8 cellular contexts compared by ENCODE assay signal in genomic region chr10:33336606-33337334, GRCh38. TPM values are rescaled to one million over a fixed set of nuclear protein-coding genes. Genes with fewer than 3 reads are reported as not detected.
DNase-seq lines count a peak whose midpoint lies in the region; ATAC-seq lines count a peak whose summit lies in the region.

No MANE protein-coding gene starts in this region.

- peaks cover 0 to 7% of the 10 kb centered on the region in 2 donors for H3K27me3 ChIP-seq in mucosa of rectum (ENCODE audit: control insufficient read depth in 2 of 2, insufficient read depth in 2 of 2, low read length in 2 of 2)

- no peaks in the 10 kb centered on the region for H3K36me3 ChIP-seq in mucosa of rectum (ENCODE audit: control insufficient read depth in 2 of 2, insufficient read depth in 2 of 2, low read length in 2 of 2)

- H3K27ac ChIP-seq in mucosa of rectum (ENCODE audit: low read depth in 2 of 2, low read length in 2 of 2) = peak overlapping the region; percentile 64 to 75

- H3K4me3 ChIP-seq in mucosa of rectum (ENCODE audit: low read length in 2 of 2) = peak overlapping the region; percentile 65 to 76

- peak overlapping the region; percentile 48 to 67 for H3K9ac ChIP-seq in mucosa of rectum (ENCODE audit: low read depth in 1 of 2, low read length in 2 of 2)

- no peaks in the 10 kb centered on the region for H3K9me3 ChIP-seq in mucosa of rectum (ENCODE audit: control insufficient read depth in 2 of 2, low read length in 2 of 2)

- DNase-seq in NOMO-1 (lab: John Stamatoyannopoulos, UW; ENCODE audit: unreplicated experiment in 2 of 2) = peak; percentile 25 to 44
- no peak for DNase-seq in NOMO-1 treated with dmso at 0.1 percent for 144 hours (lab: John Stamatoyannopoulos, UW; ENCODE audit: unreplicated experiment)
- DNase-seq in SK-N-DZ (ENCODE audit: low spot score) = peak; percentile 52
- DNase-seq in OCI-M1 (lab: John Stamatoyannopoulos, UW) = no peak

- H3K4me1 ChIP-seq in mucosa of rectum (ENCODE audit: control insufficient read depth in 2 of 2, insufficient read depth in 2 of 2, low read length in 2 of 2) = peaks cover 9 to 18% of the 10 kb centered on the region in 2 donors

- peak; percentile 15 for ATAC-seq in esophagus mucosa
- no peak for ATAC-seq in HG03354 (IDR thresholded peaks at IDR 0.05; ENCODE audit: poor library complexity, severe bottlenecking, unreplicated experiment)
- ATAC-seq in GM21367 (IDR thresholded peaks at IDR 0.05; ENCODE audit: unreplicated experiment) = no peak

RNA-seq across cellular contexts. Expression of gene NRP1, which starts 2.3 kb away (rescaled TPM):
- 32.4 and 36.6 TPM in 2 replicates for polyA plus RNA-seq in SK-N-DZ (2014; cell fraction: cytosol; rRNA removed)
- 28.2 and 32.6 TPM in 2 replicates for polyA plus RNA-seq in SK-N-DZ (2014; cell fraction: nucleus; rRNA removed)
- 8.8 TPM for total RNA-seq in esophagus mucosa

Comparison
In these comparisons a context has a peak if more than half of its experiments do, and no peak if none do; other contexts are left out.
1. DNase-seq: peak in NOMO-1 (2 of 2) and SK-N-DZ (single experiment); none in NOMO-1 treated with dmso at 0.1 percent for 144 hours (single experiment) and OCI-M1 (single experiment).